7 cellular contexts compared by ENCODE assay signal in the genomic region with DNA sequence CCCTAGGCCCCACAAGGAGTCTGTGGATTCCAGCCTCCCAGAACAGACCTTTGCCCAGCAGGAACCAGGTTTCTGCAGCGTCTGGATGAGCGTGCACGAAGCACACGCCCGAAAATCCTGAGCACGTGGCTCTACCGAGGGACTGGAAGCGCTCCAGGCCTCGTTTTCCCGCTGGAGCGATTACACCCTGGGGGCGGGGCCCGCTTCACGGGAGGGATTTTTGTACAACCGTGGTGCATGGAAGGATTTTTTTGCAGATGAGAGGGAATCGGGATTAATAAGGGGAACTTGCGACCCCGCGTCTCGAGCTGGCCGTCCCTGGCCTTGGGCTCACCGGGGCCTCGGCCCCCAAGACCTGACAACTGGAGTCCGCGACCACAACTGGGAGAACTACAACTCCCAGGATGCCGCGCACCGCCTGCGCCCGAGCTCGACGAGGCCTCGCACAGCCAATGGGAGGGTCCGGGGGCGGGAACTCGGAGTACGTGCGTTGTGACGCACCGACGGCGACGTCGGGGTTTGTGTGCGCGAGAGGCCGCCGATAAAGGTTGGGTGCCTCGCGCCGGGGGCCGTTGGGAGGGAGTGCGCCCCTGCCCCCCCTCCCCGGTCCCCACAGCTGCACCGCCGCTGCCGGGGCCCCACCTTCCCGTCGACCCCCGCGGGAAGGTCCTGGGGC.
DNase-seq lines count a peak whose midpoint lies in the region; ATAC-seq, FAIRE-seq and TF ChIP-seq lines count a peak whose summit lies in the region.

A gene (plus strand): TSS at position 518 of the 676 bp plus-strand sequence. CDS start 3,294 bp downstream, outside the sequence.

- no peak for TF ChIP-seq CTCF in retinal pigment epithelial cell (conservative IDR thresholded peaks at IDR 0.05; ENCODE audit: low read depth, low read length)

- H3K4me3 ChIP-seq in retinal pigment epithelial cell (ENCODE audit: low read length): peak within 1 kb of the TSS; percentile 80

- peak; percentile 88 for ATAC-seq in HG02981 (IDR thresholded peaks at IDR 0.05; ENCODE audit: unreplicated experiment)

- peak; percentile 98 for DNase-seq in GM18507 (ENCODE audit: extremely low spot score, insufficient read length, low read depth)
- DNase-seq in NCI-H2029 (lab: John Stamatoyannopoulos, UW): peak; percentile 96
- DNase-seq in T-helper 9 cell: peak; percentile 96
- DNase-seq in astrocyte of the hippocampus (ENCODE audit: low read depth, low spot score): peak; percentile 100
- DNase-seq in hypothalamus (lab: John Stamatoyannopoulos, UW): peak; percentile 80 to 99 (median 98)
- DNase-seq in retinal pigment epithelial cell (ENCODE audit: low read depth): peak; percentile 93

- peak; percentile 92 for FAIRE-seq in GM18507 (lab: Jason Lieb, UNC)

Comparison
In these comparisons a context has a peak if more than half of its experiments do, and no peak if none do; other contexts are left out.
1. Peak in every context shown above with its lines: DNase-seq, ATAC-seq and H3K4me3 ChIP-seq.